ENCODE assay signal across 11 cellular contexts in genomic region chr6:7058250-7058923, GRCh38.
A peak's percentile ranks its signal among the peaks of the same experiment; 100 is the strongest.
DNase-seq lines count a peak whose midpoint lies in the region; ATAC-seq and TF ChIP-seq lines count a peak whose summit lies in the region.
"Had no signal": no experiment of that assay in that cellular context is flagged by ENCODE, and none has a peak within 500 bp of the region (broad histone marks: within the 10 kb centered on the region; RNA-seq: fewer than 3 reads in every experiment).

No MANE protein-coding gene starts in this region.

- H3K4me1 Mint-ChIP-seq in stimulated activated naive CD8-positive, alpha-beta T cell treated with anti-CD3 and anti-CD28 coated beads, Interleukin-15, amount 100 ng/mL, for 72 hours: peaks cover 27% of the 10 kb centered on the region

- H3K27me3 Mint-ChIP-seq in stimulated activated naive CD8-positive, alpha-beta T cell treated with anti-CD3 and anti-CD28 coated beads, Interleukin-15, amount 100 ng/mL, for 72 hours: peaks cover under 1% of the 10 kb centered on the region

- no peak overlapping the region for H3K4me3 ChIP-seq in fibroblast of mammary gland (ENCODE audit: control insufficient read depth, low read depth, low read length)
- H3K4me3 ChIP-seq: BLaER1 had no signal

- peak; percentile 93 for ATAC-seq in stimulated activated naive CD8-positive, alpha-beta T cell treated with anti-CD3 and anti-CD28 coated beads, Interleukin-15, amount 100 ng/mL, for 72 hours
- no peak for ATAC-seq in HG02759 (IDR thresholded peaks at IDR 0.05; ENCODE audit: unreplicated experiment)

- peak; percentile 20 for DNase-seq in NCI-H748 (lab: John Stamatoyannopoulos, UW; ENCODE audit: unreplicated experiment)
- DNase-seq in NCI-H748 treated with DMSO at 0.1 percent for 48 hours (lab: John Stamatoyannopoulos, UW): no peak
- peak; percentile 82 for DNase-seq in RKO (ENCODE audit: low spot score)
- peak; percentile 98 for DNase-seq in fibroblast of mammary gland (ENCODE audit: low read depth)
- DNase-seq in stimulated activated naive CD8-positive, alpha-beta T cell treated with anti-CD3 and anti-CD28 coated beads, Interleukin-15, amount 100 ng/mL, for 72 hours: peak; percentile 13 to 50
- DNase-seq in ecto neural progenitor cell (ENCODE audit: low spot score): no peak
- DNase-seq in NCI-H446 treated with DMSO at 0.1 percent for 48 hours (lab: John Stamatoyannopoulos, UW): no peak
- DNase-seq: NK-92 treated with Interleukin-12 subunit alpha and Interleukin-12 subunit beta, amount 100 ng/mL, for 24 hours had no signal

- H3K27ac Mint-ChIP-seq in stimulated activated naive CD8-positive, alpha-beta T cell treated with anti-CD3 and anti-CD28 coated beads, Interleukin-15, amount 100 ng/mL, for 72 hours: peak overlapping the region in 1 of 2 donors; percentile 41
- H3K27ac Mint-ChIP-seq: stimulated activated naive CD8-positive, alpha-beta T cell treated with anti-CD3 and anti-CD28 coated beads, Interleukin-15, Interleukin-2, amounts not matched to agents 100 ng/mL and 50 ng/mL, for 24 hours had no signal

- TF ChIP-seq CTCF in fibroblast of mammary gland (conservative IDR thresholded peaks at IDR 0.05; ENCODE audit: control insufficient read depth, insufficient read depth, low read depth, low read length): no peak

- no peaks in the 10 kb centered on the region for H3K9me3 Mint-ChIP-seq in stimulated activated naive CD8-positive, alpha-beta T cell treated with anti-CD3 and anti-CD28 coated beads, Interleukin-15, amount 100 ng/mL, for 72 hours
- H3K9me3 Mint-ChIP-seq: stimulated activated naive CD8-positive, alpha-beta T cell treated with anti-CD3 and anti-CD28 coated beads, Interleukin-15, Interleukin-2, amounts not matched to agents 100 ng/mL and 50 ng/mL, for 24 hours had no signal

- H3K4me3 Mint-ChIP-seq in stimulated activated naive CD8-positive, alpha-beta T cell treated with anti-CD3 and anti-CD28 coated beads, Interleukin-15, amount 100 ng/mL, for 72 hours: no peak overlapping the region
- H3K4me3 Mint-ChIP-seq: stimulated activated naive CD8-positive, alpha-beta T cell treated with anti-CD3 and anti-CD28 coated beads, Interleukin-15, Interleukin-2, amounts not matched to agents 100 ng/mL and 50 ng/mL, for 24 hours had no signal

Comparison
In these comparisons a context has a peak if more than half of its experiments do, and no peak if none do; other contexts are left out.
1. DNase-seq: peak in NCI-H748 (single experiment), RKO (single experiment), fibroblast of mammary gland (single experiment) and stimulated activated naive CD8-positive, alpha-beta T cell treated with anti-CD3 and anti-CD28 coated beads, Interleukin-15, amount 100 ng/mL, for 72 hours (2 of 2); none in NCI-H748 treated with DMSO at 0.1 percent for 48 hours (single experiment), ecto neural progenitor cell (single experiment) and NCI-H446 treated with DMSO at 0.1 percent for 48 hours (single experiment).